ENCODE assay signal across 9 cellular contexts in genomic region chr6:137165375-137166246, GRCh38. TPM values are rescaled to one million over a fixed set of nuclear protein-coding genes. Genes with fewer than 3 reads are reported as not detected.
DNase-seq lines count a peak whose midpoint lies in the region; ATAC-seq and TF ChIP-seq lines count a peak whose summit lies in the region.
"Had no signal": no experiment of that assay in that cellular context is flagged by ENCODE, and none has a peak within 500 bp of the region (broad histone marks: within the 10 kb centered on the region; RNA-seq: fewer than 3 reads in every experiment).

No MANE protein-coding gene starts in this region.

- H3K4me3 ChIP-seq in fibroblast of the aortic adventitia (ENCODE audit: low read depth, low read length), result no peak overlapping the region

- peaks cover 49% of the 10 kb centered on the region for H3K4me1 Mint-ChIP-seq in T-helper 1 cell treated with Interleukin-12 subunit alpha and Interleukin-12 subunit beta and Interleukin-4 antibody, amounts not matched to agents 30 μg/mL and 1 μg/mL, for 36 hours (ENCODE audit: low read depth)

- no peaks in the 10 kb centered on the region for H3K27me3 Mint-ChIP-seq in T-helper 1 cell treated with Interleukin-12 subunit alpha and Interleukin-12 subunit beta and Interleukin-4 antibody, amounts not matched to agents 30 μg/mL and 1 μg/mL, for 36 hours (ENCODE audit: low read depth)

- peak; percentile 45 for TF ChIP-seq CTCF in fibroblast of the aortic adventitia (IDR thresholded peaks at IDR 0.05; ENCODE audit: insufficient read depth, low read length)

- peaks cover 48% of the 10 kb centered on the region for H3K36me3 Mint-ChIP-seq in T-helper 1 cell treated with Interleukin-12 subunit alpha and Interleukin-12 subunit beta and Interleukin-4 antibody, amounts not matched to agents 30 μg/mL and 1 μg/mL, for 36 hours (ENCODE audit: low read depth)

- H3K9me3 Mint-ChIP-seq in T-helper 1 cell treated with Interleukin-12 subunit alpha and Interleukin-12 subunit beta and Interleukin-4 antibody, amounts not matched to agents 30 μg/mL and 1 μg/mL, for 36 hours, result peaks cover 57% of the 10 kb centered on the region

- ATAC-seq in GM19372 (IDR thresholded peaks at IDR 0.05; ENCODE audit: low read depth, unreplicated experiment), result peak; percentile 51
- peak; percentile 56 for ATAC-seq in HG03378 (IDR thresholded peaks at IDR 0.05; ENCODE audit: unreplicated experiment)

- peak overlapping the region; percentile 82 for H3K27ac Mint-ChIP-seq in T-helper 1 cell treated with Interleukin-12 subunit alpha and Interleukin-12 subunit beta and Interleukin-4 antibody, amounts not matched to agents 30 μg/mL and 1 μg/mL, for 36 hours

- DNase-seq in GDM1 (lab: John Stamatoyannopoulos, UW), result peak; percentile 30
- DNase-seq in fibroblast of the aortic adventitia (ENCODE audit: low read depth), result peak; percentile 21
- no peak for DNase-seq in SW 1271 (lab: John Stamatoyannopoulos, UW)
- no peak for DNase-seq in mesenteric fat pad (ENCODE audit: low spot score)
- no peak for DNase-seq in NCI-H1436 (lab: John Stamatoyannopoulos, UW)

- peak overlapping the region; percentile 60 for H3K4me3 Mint-ChIP-seq in T-helper 1 cell treated with Interleukin-12 subunit alpha and Interleukin-12 subunit beta and Interleukin-4 antibody, amounts not matched to agents 30 μg/mL and 1 μg/mL, for 36 hours

RNA-seq across cellular contexts. Expression of gene IL22RA2, which starts 7.8 kb away (rescaled TPM):
- not detected in 2 replicates for total RNA-seq in fibroblast of the aortic adventitia (ENCODE audit: low replicate concordance)
- not detected for total RNA-seq in mesenteric fat pad
- total RNA-seq: activated CD8-positive, alpha-beta memory T cell treated with anti-CD3 and anti-CD28 coated beads for 36 hours had no signal

RNA-seq across cellular contexts. Expression of gene IFNGR1, which starts 53.6 kb away (rescaled TPM):
- total RNA-seq in fibroblast of the aortic adventitia (ENCODE audit: low replicate concordance) (45.3 and 58.5 TPM in 2 replicates), mesenteric fat pad (148 TPM)

Comparison
In these comparisons a context has a peak if more than half of its experiments do, and no peak if none do; other contexts are left out.
1. DNase-seq: peak in GDM1 (single experiment) and fibroblast of the aortic adventitia (single experiment); none in SW 1271 (0 of 2), mesenteric fat pad (single experiment) and NCI-H1436 (single experiment).